1 cellular context compared by ENCODE assay signal in genomic region chr18:63422087-63422861, GRCh38.
TF ChIP-seq lines count a peak whose summit lies in the region.

VPS4B (minus strand) TSS chr18:63422476; CDS start chr18:63422259, 217 bp downstream.

TF ChIP-seq in HEK293, 187 proteins besides CTCF, POLR2A, EP300 and RAD21 (continued from another document and continues in another):
- TF ChIP-seq BCL6B (tag by site-specific recombination; IDR thresholded peaks at IDR 0.05), result peak; percentile 64
- no peak for TF ChIP-seq HOXA7 (CRISPR knock-in tag; IDR thresholded peaks at IDR 0.05; ENCODE audit: borderline replicate concordance)
- no peak for TF ChIP-seq ZNF830 (tag by site-specific recombination; IDR thresholded peaks at IDR 0.05; ENCODE audit: low read depth)
- TF ChIP-seq ZIC2 (tag by site-specific recombination; IDR thresholded peaks at IDR 0.05), result peak; percentile 20; the same call in 1 of the 2 replicates
- TF ChIP-seq SCRT2 (tag by site-specific recombination; IDR thresholded peaks at IDR 0.05), result peak; percentile 77
- TF ChIP-seq, protein P1, sequence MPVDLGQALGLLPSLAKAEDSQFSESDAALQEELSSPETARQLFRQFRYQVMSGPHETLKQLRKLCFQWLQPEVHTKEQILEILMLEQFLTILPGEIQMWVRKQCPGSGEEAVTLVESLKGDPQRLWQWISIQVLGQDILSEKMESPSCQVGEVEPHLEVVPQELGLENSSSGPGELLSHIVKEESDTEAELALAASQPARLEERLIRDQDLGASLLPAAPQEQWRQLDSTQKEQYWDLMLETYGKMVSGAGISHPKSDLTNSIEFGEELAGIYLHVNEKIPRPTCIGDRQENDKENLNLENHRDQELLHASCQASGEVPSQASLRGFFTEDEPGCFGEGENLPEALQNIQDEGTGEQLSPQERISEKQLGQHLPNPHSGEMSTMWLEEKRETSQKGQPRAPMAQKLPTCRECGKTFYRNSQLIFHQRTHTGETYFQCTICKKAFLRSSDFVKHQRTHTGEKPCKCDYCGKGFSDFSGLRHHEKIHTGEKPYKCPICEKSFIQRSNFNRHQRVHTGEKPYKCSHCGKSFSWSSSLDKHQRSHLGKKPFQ (tag by site-specific recombination; IDR thresholded peaks at IDR 0.05), result no peak
- no peak for TF ChIP-seq ZNF548 (tag by site-specific recombination; IDR thresholded peaks at IDR 0.05)
- TF ChIP-seq, protein P2, sequence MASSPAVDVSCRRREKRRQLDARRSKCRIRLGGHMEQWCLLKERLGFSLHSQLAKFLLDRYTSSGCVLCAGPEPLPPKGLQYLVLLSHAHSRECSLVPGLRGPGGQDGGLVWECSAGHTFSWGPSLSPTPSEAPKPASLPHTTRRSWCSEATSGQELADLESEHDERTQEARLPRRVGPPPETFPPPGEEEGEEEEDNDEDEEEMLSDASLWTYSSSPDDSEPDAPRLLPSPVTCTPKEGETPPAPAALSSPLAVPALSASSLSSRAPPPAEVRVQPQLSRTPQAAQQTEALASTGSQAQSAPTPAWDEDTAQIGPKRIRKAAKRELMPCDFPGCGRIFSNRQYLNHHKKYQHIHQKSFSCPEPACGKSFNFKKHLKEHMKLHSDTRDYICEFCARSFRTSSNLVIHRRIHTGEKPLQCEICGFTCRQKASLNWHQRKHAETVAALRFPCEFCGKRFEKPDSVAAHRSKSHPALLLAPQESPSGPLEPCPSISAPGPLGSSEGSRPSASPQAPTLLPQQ (tag by site-specific recombination; IDR thresholded peaks at IDR 0.05), result peak; percentile 73
- TF ChIP-seq MYNN (tag by site-specific recombination; IDR thresholded peaks at IDR 0.05; ENCODE audit: borderline replicate concordance), result no peak
- TF ChIP-seq, protein P3, sequence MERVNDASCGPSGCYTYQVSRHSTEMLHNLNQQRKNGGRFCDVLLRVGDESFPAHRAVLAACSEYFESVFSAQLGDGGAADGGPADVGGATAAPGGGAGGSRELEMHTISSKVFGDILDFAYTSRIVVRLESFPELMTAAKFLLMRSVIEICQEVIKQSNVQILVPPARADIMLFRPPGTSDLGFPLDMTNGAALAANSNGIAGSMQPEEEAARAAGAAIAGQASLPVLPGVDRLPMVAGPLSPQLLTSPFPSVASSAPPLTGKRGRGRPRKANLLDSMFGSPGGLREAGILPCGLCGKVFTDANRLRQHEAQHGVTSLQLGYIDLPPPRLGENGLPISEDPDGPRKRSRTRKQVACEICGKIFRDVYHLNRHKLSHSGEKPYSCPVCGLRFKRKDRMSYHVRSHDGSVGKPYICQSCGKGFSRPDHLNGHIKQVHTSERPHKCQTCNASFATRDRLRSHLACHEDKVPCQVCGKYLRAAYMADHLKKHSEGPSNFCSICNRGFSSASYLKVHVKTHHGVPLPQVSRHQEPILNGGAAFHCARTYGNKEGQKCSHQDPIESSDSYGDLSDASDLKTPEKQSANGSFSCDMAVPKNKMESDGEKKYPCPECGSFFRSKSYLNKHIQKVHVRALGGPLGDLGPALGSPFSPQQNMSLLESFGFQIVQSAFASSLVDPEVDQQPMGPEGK (tag by site-specific recombination; IDR thresholded peaks at IDR 0.05), result no peak; the same call in 1 of the 2 replicates
- no peak for TF ChIP-seq ZNF596 (tag by site-specific recombination; IDR thresholded peaks at IDR 0.05)
- TF ChIP-seq ZNF664 (tag by site-specific recombination; IDR thresholded peaks at IDR 0.05), result no peak
- TF ChIP-seq, protein P4, sequence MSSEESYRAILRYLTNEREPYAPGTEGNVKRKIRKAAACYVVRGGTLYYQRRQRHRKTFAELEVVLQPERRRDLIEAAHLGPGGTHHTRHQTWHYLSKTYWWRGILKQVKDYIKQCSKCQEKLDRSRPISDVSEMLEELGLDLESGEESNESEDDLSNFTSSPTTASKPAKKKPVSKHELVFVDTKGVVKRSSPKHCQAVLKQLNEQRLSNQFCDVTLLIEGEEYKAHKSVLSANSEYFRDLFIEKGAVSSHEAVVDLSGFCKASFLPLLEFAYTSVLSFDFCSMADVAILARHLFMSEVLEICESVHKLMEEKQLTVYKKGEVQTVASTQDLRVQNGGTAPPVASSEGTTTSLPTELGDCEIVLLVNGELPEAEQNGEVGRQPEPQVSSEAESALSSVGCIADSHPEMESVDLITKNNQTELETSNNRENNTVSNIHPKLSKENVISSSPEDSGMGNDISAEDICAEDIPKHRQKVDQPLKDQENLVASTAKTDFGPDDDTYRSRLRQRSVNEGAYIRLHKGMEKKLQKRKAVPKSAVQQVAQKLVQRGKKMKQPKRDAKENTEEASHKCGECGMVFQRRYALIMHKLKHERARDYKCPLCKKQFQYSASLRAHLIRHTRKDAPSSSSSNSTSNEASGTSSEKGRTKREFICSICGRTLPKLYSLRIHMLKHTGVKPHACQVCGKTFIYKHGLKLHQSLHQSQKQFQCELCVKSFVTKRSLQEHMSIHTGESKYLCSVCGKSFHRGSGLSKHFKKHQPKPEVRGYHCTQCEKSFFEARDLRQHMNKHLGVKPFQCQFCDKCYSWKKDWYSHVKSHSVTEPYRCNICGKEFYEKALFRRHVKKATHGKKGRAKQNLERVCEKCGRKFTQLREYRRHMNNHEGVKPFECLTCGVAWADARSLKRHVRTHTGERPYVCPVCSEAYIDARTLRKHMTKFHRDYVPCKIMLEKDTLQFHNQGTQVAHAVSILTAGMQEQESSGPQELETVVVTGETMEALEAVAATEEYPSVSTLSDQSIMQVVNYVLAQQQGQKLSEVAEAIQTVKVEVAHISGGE (tag by site-specific recombination; conservative IDR thresholded peaks at IDR 0.05; ENCODE audit: low read depth), result peak; percentile 98
- no peak for TF ChIP-seq KLF10 (tag by site-specific recombination; IDR thresholded peaks at IDR 0.05)
- no peak for TF ChIP-seq ZNF221 (tag by site-specific recombination; IDR thresholded peaks at IDR 0.05; ENCODE audit: borderline replicate concordance)
- TF ChIP-seq ZSCAN4 (tag by site-specific recombination; IDR thresholded peaks at IDR 0.05), result no peak
- peak; percentile 66 for TF ChIP-seq ZNF324 (tag by site-specific recombination; IDR thresholded peaks at IDR 0.05)
- no peak for TF ChIP-seq ZNF624 (tag by site-specific recombination; IDR thresholded peaks at IDR 0.05)
- TF ChIP-seq ZNF560 (tag by site-specific recombination; IDR thresholded peaks at IDR 0.05; ENCODE audit: borderline replicate concordance), result no peak
- no peak for TF ChIP-seq ZNF585B (tag by site-specific recombination; IDR thresholded peaks at IDR 0.05)
- TF ChIP-seq ZFP41 (tag by site-specific recombination; IDR thresholded peaks at IDR 0.05; ENCODE audit: borderline replicate concordance), result no peak
- no peak for TF ChIP-seq ZNF654 (tag by site-specific recombination; IDR thresholded peaks at IDR 0.05; ENCODE audit: low read depth)
- TF ChIP-seq ZFP37 (tag by site-specific recombination; IDR thresholded peaks at IDR 0.05), result peak; percentile 24; the same call in 1 of the 2 replicates
- no peak for TF ChIP-seq SALL2 (tag by site-specific recombination; IDR thresholded peaks at IDR 0.05; ENCODE audit: borderline replicate concordance)
- no peak for TF ChIP-seq ZNF530 (tag by site-specific recombination; IDR thresholded peaks at IDR 0.05; ENCODE audit: low read depth)
- no peak for TF ChIP-seq TCF7L2 (IDR thresholded peaks at IDR 0.05; ENCODE audit: borderline replicate concordance, low read depth, low read length)
- TF ChIP-seq ZNF792 (tag by site-specific recombination; IDR thresholded peaks at IDR 0.05), result no peak
- TF ChIP-seq MZF1 (tag by site-specific recombination; IDR thresholded peaks at IDR 0.05; ENCODE audit: borderline replicate concordance), result peak; percentile 58; the same call in 1 of the 2 replicates
- no peak for TF ChIP-seq ZNF169 (tag by site-specific recombination; IDR thresholded peaks at IDR 0.05)
- peak; percentile 41; the same call in 1 of the 2 replicates for TF ChIP-seq ZBTB8A (tag by site-specific recombination; IDR thresholded peaks at IDR 0.05)
- TF ChIP-seq ZNF623 (tag by site-specific recombination; IDR thresholded peaks at IDR 0.05), result no peak
- TF ChIP-seq, protein P5, sequence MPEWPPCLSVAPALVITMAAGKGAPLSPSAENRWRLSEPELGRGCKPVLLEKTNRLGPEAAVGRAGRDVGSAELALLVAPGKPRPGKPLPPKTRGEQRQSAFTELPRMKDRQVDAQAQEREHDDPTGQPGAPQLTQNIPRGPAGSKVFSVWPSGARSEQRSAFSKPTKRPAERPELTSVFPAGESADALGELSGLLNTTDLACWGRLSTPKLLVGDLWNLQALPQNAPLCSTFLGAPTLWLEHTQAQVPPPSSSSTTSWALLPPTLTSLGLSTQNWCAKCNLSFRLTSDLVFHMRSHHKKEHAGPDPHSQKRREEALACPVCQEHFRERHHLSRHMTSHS (tag by site-specific recombination; IDR thresholded peaks at IDR 0.05), result no peak
- TF ChIP-seq ZNF391 (tag by site-specific recombination; IDR thresholded peaks at IDR 0.05; ENCODE audit: borderline replicate concordance, low read depth), result no peak
- no peak for TF ChIP-seq ZNF23 (tag by site-specific recombination; IDR thresholded peaks at IDR 0.05; ENCODE audit: borderline replicate concordance)
- TF ChIP-seq ZNF266 (tag by site-specific recombination; IDR thresholded peaks at IDR 0.05; ENCODE audit: low read depth), result no peak
- TF ChIP-seq ZNF302 (tag by site-specific recombination; IDR thresholded peaks at IDR 0.05; ENCODE audit: low read depth), result no peak
- 0 out of 2 replicates have a peak, but pooled peaks have one; percentile 51 for TF ChIP-seq ZBTB1 (tag by site-specific recombination; IDR thresholded peaks at IDR 0.05)
- TF ChIP-seq ZNF404 (tag by site-specific recombination; IDR thresholded peaks at IDR 0.05), result no peak
- TF ChIP-seq ZNF174 (tag by site-specific recombination; IDR thresholded peaks at IDR 0.05), result no peak
- TF ChIP-seq ZNF37A (tag by site-specific recombination; IDR thresholded peaks at IDR 0.05), result no peak
- TF ChIP-seq ZNF549 (tag by site-specific recombination; IDR thresholded peaks at IDR 0.05), result no peak
- TF ChIP-seq ZNF600 (tag by site-specific recombination; IDR thresholded peaks at IDR 0.05), result no peak
- TF ChIP-seq WT1 (tag by site-specific recombination; IDR thresholded peaks at IDR 0.05), result peak; percentile 79
- no peak for TF ChIP-seq ZNF571 (tag by site-specific recombination; IDR thresholded peaks at IDR 0.05)
- no peak for TF ChIP-seq ZSCAN23 (tag by site-specific recombination; IDR thresholded peaks at IDR 0.05)
- TF ChIP-seq ZNF514 (tag by site-specific recombination; IDR thresholded peaks at IDR 0.05), result no peak
- TF ChIP-seq ZNF544 (tag by site-specific recombination; IDR thresholded peaks at IDR 0.05), result no peak
- TF ChIP-seq, protein P6, sequence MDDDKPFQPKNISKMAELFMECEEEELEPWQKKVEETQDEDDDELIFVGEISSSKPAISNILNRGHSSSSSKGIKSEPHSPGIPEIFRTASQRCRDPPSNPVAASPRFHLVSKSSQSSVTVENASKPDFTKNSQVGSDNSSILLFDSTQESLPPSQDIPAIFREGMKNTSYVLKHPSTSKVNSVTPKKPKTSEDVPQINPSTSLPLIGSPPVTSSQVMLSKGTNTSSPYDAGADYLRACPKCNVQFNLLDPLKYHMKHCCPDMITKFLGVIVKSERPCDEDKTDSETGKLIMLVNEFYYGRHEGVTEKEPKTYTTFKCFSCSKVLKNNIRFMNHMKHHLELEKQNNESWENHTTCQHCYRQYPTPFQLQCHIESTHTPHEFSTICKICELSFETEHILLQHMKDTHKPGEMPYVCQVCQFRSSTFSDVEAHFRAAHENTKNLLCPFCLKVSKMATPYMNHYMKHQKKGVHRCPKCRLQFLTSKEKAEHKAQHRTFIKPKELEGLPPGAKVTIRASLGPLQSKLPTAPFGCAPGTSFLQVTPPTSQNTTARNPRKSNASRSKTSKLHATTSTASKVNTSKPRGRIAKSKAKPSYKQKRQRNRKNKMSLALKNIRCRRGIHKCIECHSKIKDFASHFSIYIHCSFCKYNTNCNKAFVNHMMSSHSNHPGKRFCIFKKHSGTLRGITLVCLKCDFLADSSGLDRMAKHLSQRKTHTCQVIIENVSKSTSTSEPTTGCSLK (tag by site-specific recombination; IDR thresholded peaks at IDR 0.05), result no peak
- no peak for TF ChIP-seq ZNF426 (tag by site-specific recombination; IDR thresholded peaks at IDR 0.05)
- TF ChIP-seq ZNF398 (tag by site-specific recombination; IDR thresholded peaks at IDR 0.05), result peak; percentile 82
- TF ChIP-seq ZNF785 (tag by site-specific recombination; IDR thresholded peaks at IDR 0.05), result no peak
